ENCODE assay signal across 18 cellular contexts in the genomic region with DNA sequence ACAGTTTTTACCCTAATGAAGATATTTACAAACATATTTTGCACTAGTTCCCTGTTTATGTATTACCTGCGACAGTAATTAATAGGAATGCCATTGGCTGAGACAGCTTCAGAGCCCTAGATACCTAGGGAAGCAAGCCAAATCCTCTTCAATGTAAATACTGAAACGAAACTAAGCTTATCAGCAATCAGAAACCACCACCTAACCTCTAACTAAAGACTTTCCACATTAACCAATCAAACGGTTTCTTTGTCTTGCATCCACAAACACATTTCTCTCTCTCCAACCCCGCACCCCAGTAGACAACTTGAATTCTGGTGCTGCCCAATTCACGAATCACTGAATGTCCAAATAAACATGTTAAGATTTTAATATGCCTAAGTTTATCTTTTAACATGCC.
A peak's percentile ranks its signal among the peaks of the same experiment; 100 is the strongest.
DNase-seq lines count a peak whose midpoint lies in the region; ATAC-seq and TF ChIP-seq lines count a peak whose summit lies in the region.
"Had no signal": no experiment of that assay in that cellular context is flagged by ENCODE, and none has a peak within 500 bp of the region (broad histone marks: within the 10 kb centered on the region; RNA-seq: fewer than 3 reads in every experiment).

No MANE protein-coding gene starts in this region.

- peak; percentile 2 to 43 for DNase-seq in NCI-H524 (lab: John Stamatoyannopoulos, UW)
- no peak for DNase-seq in NCI-H524 treated with DMSO at 0.1 percent for 48 hours (lab: John Stamatoyannopoulos, UW)
- DNase-seq in NCI-H2196 (lab: John Stamatoyannopoulos, UW; ENCODE audit: unreplicated experiment): peak; percentile 19
- peak; percentile 44 for DNase-seq in pons (ENCODE audit: low spot score)
- DNase-seq in GM23248: no peak
- no peak for DNase-seq in omental fat pad (ENCODE audit: low spot score)
- DNase-seq: Calu3, DMS79 treated with DMSO at 0.1 percent for 48 hours, GF-D8, HFFc6, NCI-H1694, NCI-H2227 treated with DMSO at 0.1 percent for 48 hours, NCI-H748 treated with DMSO at 0.1 percent for 48 hours, PC-9, T1000 had no signal

- TF ChIP-seq CTCF in KMS-11 (conservative IDR thresholded peaks at IDR 0.05; ENCODE audit: low read depth, low read length) (no peak), omental fat pad (IDR thresholded peaks at IDR 0.05) (no peak)

- no peak for ATAC-seq in GM21786 (IDR thresholded peaks at IDR 0.05; ENCODE audit: unreplicated experiment)
- no peak for ATAC-seq in omental fat pad (ENCODE audit: low FRiP score)
- ATAC-seq: A549 had no signal

- in situ Hi-C loops in GM23248 (cut with MboI): no loop called here

- H3K36me3 ChIP-seq in KMS-11 (ENCODE audit: insufficient read depth) (no peaks in the 10 kb centered on the region), GM23248 (ENCODE audit: low read depth) (no peaks in the 10 kb centered on the region)

- no peaks in the 10 kb centered on the region for H3K9me3 ChIP-seq in GM23248 (ENCODE audit: low read depth)
- H3K9me3 ChIP-seq: A549 had no signal

- H2AFZ ChIP-seq in KMS-11 (ENCODE audit: low read depth): no peak overlapping the region
- H2AFZ ChIP-seq in GM23248: no peak overlapping the region
- H2AFZ ChIP-seq: PC-9 had no signal

- H3F3A ChIP-seq in GM23248 (ENCODE audit: insufficient read depth): no peaks in the 10 kb centered on the region

- H3K79me2 ChIP-seq in KMS-11 (ENCODE audit: insufficient read depth, low read depth): no peaks in the 10 kb centered on the region
- no peaks in the 10 kb centered on the region for H3K79me2 ChIP-seq in GM23248 (ENCODE audit: insufficient read depth)

- no peaks in the 10 kb centered on the region for H3K9me2 ChIP-seq in GM23248 (ENCODE audit: insufficient read depth)

- no peaks in the 10 kb centered on the region for H4K20me1 ChIP-seq in KMS-11 (ENCODE audit: insufficient read depth)
- no peaks in the 10 kb centered on the region for H4K20me1 ChIP-seq in GM23248 (ENCODE audit: insufficient read depth)

- H3K9ac ChIP-seq in KMS-11 (no peak overlapping the region), GM23248 (no peak overlapping the region)

- 16 to 24% methylated on average over 5 of the region's 5 CpGs for WGBS in GM23248 (ENCODE audit: low coverage in 1 of 2, low lambda C conversion rate in 2 of 2, missing lambda C conversion rate in 2 of 2), 2 experiments

- H3K4me1 ChIP-seq in KMS-11 (ENCODE audit: low read depth, poor library complexity, severe bottlenecking) (peaks cover 29% of the 10 kb centered on the region), GM23248 (ENCODE audit: insufficient read depth) (no peaks in the 10 kb centered on the region)
- H3K4me1 ChIP-seq: A549 had no signal

- H3K27me3 ChIP-seq in KMS-11 (ENCODE audit: insufficient read depth, low read depth): no peaks in the 10 kb centered on the region
- no peaks in the 10 kb centered on the region for H3K27me3 ChIP-seq in GM23248 (replicated peaks; ENCODE audit: insufficient read depth)

- H3K4me3 ChIP-seq in KMS-11 (IDR thresholded peaks at IDR 0.05; ENCODE audit: insufficient read depth, low read depth, low read length) (no peak overlapping the region), GM23248 (no peak overlapping the region)
- H3K4me3 ChIP-seq: A549, PC-9 had no signal

- H3K4me2 ChIP-seq in KMS-11 (peak overlapping the region; percentile 49), GM23248 (ENCODE audit: unreplicated experiment) (no peak overlapping the region)
- H3K4me2 ChIP-seq: A549, PC-9 had no signal

- no peak overlapping the region for H3K27ac ChIP-seq in KMS-11
- H3K27ac ChIP-seq in GM23248: no peak overlapping the region
- H3K27ac ChIP-seq: A549, PC-9 had no signal

Comparison
In these comparisons a context has a peak if more than half of its experiments do, and no peak if none do; other contexts are left out.
1. DNase-seq: peak in NCI-H524 (2 of 2), NCI-H2196 (single experiment) and pons (single experiment); none in NCI-H524 treated with DMSO at 0.1 percent for 48 hours (single experiment), GM23248 (single experiment) and omental fat pad (single experiment).